Comparison of ENCODE assay signal across 25 cellular contexts in genomic region chr10:14485986-14486385, GRCh38.
"Had no signal": no experiment of that assay in that cellular context is flagged by ENCODE, and none has a peak within 500 bp of the region (broad histone marks: within the 10 kb centered on the region; RNA-seq: fewer than 3 reads in every experiment).

No MANE protein-coding gene starts in this region.

- H3K9ac ChIP-seq: neural progenitor cell had no signal

- ATAC-seq: natural killer cell; right lobe of liver; stimulated activated naive B cell treated with anti-CD40 and anti-IgM and Interleukin-4, amounts not matched to agents 10 μg/mL and 1 μg/mL and 100 μg/mL, for 72 hours; stimulated activated naive CD8-positive, alpha-beta T cell treated with anti-CD3 and anti-CD28 coated beads, Interleukin-15, Interleukin-2, amounts not matched to agents 100 U/mL and 50 U/mL, for 24 hours had no signal

- DNase-seq: islet precursor cell; left ventricle myocardium inferior; mesendoderm; naive B cell; natural killer cell; nephron progenitor cell; occipital lobe; right lobe of liver; stimulated activated CD4-positive, alpha-beta T cell treated with anti-CD3 and anti-CD28 coated beads, Interleukin-12 subunit alpha, Interleukin-12 subunit beta, amount 100 ng/mL, for 4 hours; stimulated activated CD4-positive, alpha-beta T cell treated with anti-CD3 and anti-CD28 coated beads, Interleukin-15, amount 100 ng/mL, for 24 hours; stimulated activated CD4-positive, alpha-beta T cell treated with anti-CD3 and anti-CD28 coated beads, Interleukin-2, amount 100 ng/mL, for 24 hours; stimulated activated CD4-positive, alpha-beta T cell treated with anti-CD3 and anti-CD28 coated beads, Interleukin-4, amount 100 ng/mL, for 1 hour; stimulated activated naive B cell treated with anti-CD40 and anti-IgM and Interleukin-4, amounts not matched to agents 10 μg/mL and 1 μg/mL and 100 μg/mL, for 72 hours; stimulated activated naive CD8-positive, alpha-beta T cell treated with anti-CD3 and anti-CD28 coated beads, Interleukin-15, Interleukin-2, amounts not matched to agents 100 U/mL and 50 U/mL, for 24 hours; stomach; testis; thyroid gland; transverse colon; upper lobe of left lung had no signal

- H3K9me3 ChIP-seq: neutrophil, right atrium auricular region, right lobe of liver, stomach, testis, thyroid gland, transverse colon, upper lobe of left lung, vagina had no signal

- H3K27me3 ChIP-seq: neural progenitor cell, right atrium auricular region, right lobe of liver, testis, thyroid gland, transverse colon, vagina had no signal

- H2AFZ ChIP-seq: neural progenitor cell had no signal

- H3K4me2 ChIP-seq: neural progenitor cell had no signal

- H3K4me1 ChIP-seq: left ventricle myocardium inferior, neural progenitor cell, right atrium auricular region, right lobe of liver, testis, thyroid gland, vagina had no signal

- H3K27ac ChIP-seq: left ventricle myocardium inferior, neural progenitor cell, neutrophil, right atrium auricular region, right lobe of liver, skin epidermis, stomach, testis, thyroid gland, transverse colon, upper lobe of left lung, vagina had no signal

- H3K4me3 ChIP-seq: left ventricle myocardium inferior, lung, neural progenitor cell, right atrium auricular region, right lobe of liver, skin epidermis, stomach, testis, thyroid gland, transverse colon, upper lobe of left lung, vagina had no signal

- H3K36me3 ChIP-seq: left ventricle myocardium inferior, neural progenitor cell, neutrophil, right atrium auricular region, right lobe of liver, stomach, thyroid gland, transverse colon, upper lobe of left lung, vagina had no signal
